Comparison of ENCODE assay signal across 27 cellular contexts in the genomic region with DNA sequence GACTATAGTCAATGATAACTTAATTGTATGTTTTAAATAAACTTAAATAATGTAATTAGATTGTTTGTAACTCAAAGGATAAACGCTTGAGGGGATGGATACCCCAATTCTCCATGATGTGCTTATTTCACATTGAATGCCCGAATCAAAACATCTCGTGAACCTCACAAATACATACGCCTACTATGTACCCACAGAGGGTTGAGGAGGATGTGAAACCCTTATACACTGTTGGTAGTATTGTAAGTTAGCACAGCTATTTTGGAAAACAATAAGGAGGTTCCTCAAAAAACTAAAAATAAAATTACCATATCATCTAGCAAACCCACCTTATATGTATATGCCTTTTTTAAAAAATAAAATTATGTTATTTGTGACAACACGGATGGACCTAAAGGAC.
"Had no signal": no experiment of that assay in that cellular context is flagged by ENCODE, and none has a peak within 500 bp of the region (broad histone marks: within the 10 kb centered on the region; RNA-seq: fewer than 3 reads in every experiment).

No MANE protein-coding gene starts in this region.

- H3K27me3 Mint-ChIP-seq: activated CD4-positive, alpha-beta T cell treated with anti-CD3 and anti-CD28 coated beads, Interleukin-2, amount 10 ng/mL, durations not matched to agents 7 days and 5 days; activated naive CD8-positive, alpha-beta T cell treated with anti-CD3 and anti-CD28 coated beads, Interleukin-2, amount 50 U/mL, for 24 hours had no signal

- H3K4me3 ChIP-seq: ascending aorta, body of pancreas, PC-9 had no signal

- H3K4me1 Mint-ChIP-seq: central memory CD8-positive, alpha-beta T cell had no signal

- H3K4me3 Mint-ChIP-seq: activated CD4-positive, alpha-beta memory T cell treated with anti-CD3 and anti-CD28 coated beads for 36 hours; activated CD4-positive, alpha-beta T cell treated with anti-CD3 and anti-CD28 coated beads, Interleukin-2, amount 10 ng/mL, durations not matched to agents 7 days and 5 days; activated naive CD8-positive, alpha-beta T cell treated with anti-CD3 and anti-CD28 coated beads, Interleukin-2, amount 50 U/mL, for 24 hours; activated T-cell treated with anti-CD3 and anti-CD28 coated beads, Interleukin-2, amount 50 U/mL, for 4 hours; central memory CD8-positive, alpha-beta T cell; T-helper 1 cell treated with Interleukin-12 subunit alpha and Interleukin-12 subunit beta and Interleukin-4 antibody, amounts not matched to agents 30 μg/mL and 1 μg/mL, for 36 hours had no signal

- H3K36me3 Mint-ChIP-seq: activated CD4-positive, alpha-beta memory T cell treated with anti-CD3 and anti-CD28 coated beads for 36 hours had no signal

- H3K27me3 ChIP-seq: ascending aorta, body of pancreas had no signal

- H3K9me3 Mint-ChIP-seq: activated CD4-positive, alpha-beta memory T cell treated with anti-CD3 and anti-CD28 coated beads for 36 hours; activated naive CD4-positive, alpha-beta T cell treated with anti-CD3 and anti-CD28 coated beads, Interleukin-2, amount 50 U/mL, for 72 hours; activated T-cell treated with anti-CD3 and anti-CD28 coated beads, Interleukin-2, amount 50 U/mL, for 4 hours; central memory CD8-positive, alpha-beta T cell; T-helper 1 cell treated with Interleukin-12 subunit alpha and Interleukin-12 subunit beta and Interleukin-4 antibody, amounts not matched to agents 30 μg/mL and 1 μg/mL, for 36 hours had no signal

- DNase-seq: activated CD4-positive, alpha-beta memory T cell treated with anti-CD3 and anti-CD28 coated beads for 36 hours; activated CD4-positive, alpha-beta T cell treated with anti-CD3 and anti-CD28 coated beads, Interleukin-2, amount 10 ng/mL, durations not matched to agents 7 days and 5 days; activated CD4-positive, CD25-positive, alpha-beta regulatory T cell; activated CD8-positive, alpha-beta memory T cell treated with anti-CD3 and anti-CD28 coated beads for 24 hours; activated effector memory CD4-positive, alpha-beta T cell treated with anti-CD3 and anti-CD28 coated beads, Interleukin-2, amount 50 U/mL, for 16 hours; activated naive CD4-positive, alpha-beta T cell treated with Interleukin-2 at 50 U/mL for 16 hours; activated naive CD8-positive, alpha-beta T cell treated with anti-CD3 and anti-CD28 coated beads, Interleukin-2, amount 50 U/mL, for 24 hours; activated T-cell treated with anti-CD3 and anti-CD28 coated beads, Interleukin-2, amount 50 U/mL, for 4 hours; amniotic stem cell; body of pancreas; Karpas-422; MM.1S; NCI-H1092 treated with DMSO at 0.1 percent for 48 hours; NCI-H1417 treated with DMSO at 0.1 percent for 48 hours; NCI-H1694; NCI-H2029; NCI-H2107; NCI-H2171 treated with DMSO at 0.1 percent for 48 hours; NCI-H226; NCI-H510A treated with DMSO at 0.1 percent for 48 hours; PC-9; SHP77 treated with DMSO at 0.1 percent for 48 hours; T-helper 9 cell had no signal

- H3K9me3 ChIP-seq: ascending aorta, body of pancreas had no signal

- ATAC-seq: activated naive CD4-positive, alpha-beta T cell treated with anti-CD3 and anti-CD28 coated beads, Interleukin-2, amount 50 U/mL, for 72 hours; activated naive CD8-positive, alpha-beta T cell treated with anti-CD3 and anti-CD28 coated beads, Interleukin-2, amount 50 U/mL, for 24 hours; activated T-cell treated with anti-CD3 and anti-CD28 coated beads, Interleukin-2, amount 50 U/mL, for 4 hours; body of pancreas had no signal

- H3K36me3 ChIP-seq: ascending aorta had no signal

- H3K27ac ChIP-seq: ascending aorta, body of pancreas, PC-9 had no signal

- H3K27ac Mint-ChIP-seq: activated CD4-positive, alpha-beta memory T cell treated with anti-CD3 and anti-CD28 coated beads for 36 hours; activated CD4-positive, alpha-beta T cell treated with anti-CD3 and anti-CD28 coated beads, Interleukin-2, amount 10 ng/mL, durations not matched to agents 7 days and 5 days; activated naive CD4-positive, alpha-beta T cell treated with anti-CD3 and anti-CD28 coated beads, Interleukin-2, amount 50 U/mL, for 72 hours; activated naive CD8-positive, alpha-beta T cell treated with anti-CD3 and anti-CD28 coated beads, Interleukin-2, amount 50 U/mL, for 24 hours; T-helper 1 cell treated with Interleukin-12 subunit alpha and Interleukin-12 subunit beta and Interleukin-4 antibody, amounts not matched to agents 30 μg/mL and 1 μg/mL, for 36 hours had no signal

- H3K4me1 ChIP-seq: ascending aorta, body of pancreas had no signal
